Comparison of ENCODE assay signal across 8 cellular contexts in the genomic region with DNA sequence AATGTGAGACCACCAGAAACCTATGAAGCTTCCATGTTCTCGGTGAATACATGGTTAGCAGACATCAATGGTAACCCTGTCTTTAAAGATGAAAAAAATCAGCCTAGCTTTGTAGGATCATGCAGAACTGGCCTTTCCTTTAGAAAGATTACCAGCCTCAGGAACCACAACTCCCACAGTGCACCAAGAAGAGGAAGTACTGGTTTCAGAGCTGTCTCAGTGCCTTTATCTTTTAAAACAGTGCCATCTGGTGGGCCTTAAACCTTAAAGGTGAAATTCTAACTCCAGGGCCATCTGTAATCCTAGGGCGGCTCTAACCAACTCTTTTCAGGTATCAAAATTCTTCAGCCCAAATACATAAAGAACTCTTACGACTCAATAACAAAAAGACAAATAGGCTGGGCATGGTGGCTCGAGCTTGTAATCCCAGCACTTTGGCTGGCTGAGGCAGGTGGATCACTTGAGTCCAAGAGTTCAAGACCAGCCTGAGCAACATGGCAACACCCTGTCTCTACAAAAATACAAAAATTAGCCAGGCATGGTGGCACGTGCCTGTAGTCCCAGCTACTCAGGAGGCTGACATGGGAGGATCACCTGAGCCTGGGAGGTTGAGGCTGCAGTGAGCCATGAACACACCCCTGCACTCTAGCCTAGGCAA. TPM values are rescaled to one million over a fixed set of nuclear protein-coding genes. Genes with fewer than 3 reads are reported as not detected.
DNase-seq lines count a peak whose midpoint lies in the region; ATAC-seq, FAIRE-seq and TF ChIP-seq lines count a peak whose summit lies in the region.

No MANE protein-coding gene starts in this region.

- TF ChIP-seq CTCF in RWPE2 (IDR thresholded peaks at IDR 0.05; ENCODE audit: poor library complexity, severe bottlenecking) (peak; percentile 77), ascending aorta (IDR thresholded peaks at IDR 0.05) (peak; percentile 43 to 67 (median 66)), sigmoid colon (IDR thresholded peaks at IDR 0.05) (peak; percentile 39 to 51 (median 42))

- WGBS in right cardiac atrium = 26% methylated on average over 5 of the region's 5 CpGs
- WGBS in sigmoid colon, 2 donors = 20 to 24% methylated on average over 5 of the region's 5 CpGs

- no peak for TF ChIP-seq POLR2A in H54 (IDR thresholded peaks at IDR 0.05; ENCODE audit: low read depth, low read length)
- no peak for TF ChIP-seq POLR2A in sigmoid colon (IDR thresholded peaks at IDR 0.05)

- H3K4me1 ChIP-seq in RWPE2 (ENCODE audit: insufficient read depth, poor library complexity, severe bottlenecking) (peaks cover 6% of the 10 kb centered on the region), ascending aorta (peaks cover 3 to 9% of the 10 kb centered on the region in 2 donors), right cardiac atrium (ENCODE audit: control insufficient read depth, insufficient read depth, low read length) (peaks cover 8% of the 10 kb centered on the region), sigmoid colon (peaks cover 0 to 19% (median 17%) of the 10 kb centered on the region in 4 donors)

- ATAC-seq in RWPE2 (ENCODE audit: low read depth) = peak; percentile 94
- peak; percentile 84 to 85 for ATAC-seq in right cardiac atrium
- no peak for ATAC-seq in HG03442 (IDR thresholded peaks at IDR 0.05; ENCODE audit: unreplicated experiment)

- intact Hi-C loops in ascending aorta (cut with DNase I) (loop anchor here (2.0 to 10.0 kb wide), 3 partner anchors 221 to 539 kb away; a partner anchor contains a TSS), right cardiac atrium (cut with DNase I) (loop anchor here in 2 of 4 donors (10.0 kb wide), 4 partner anchors 59 to 359 kb away; a partner anchor contains a TSS), sigmoid colon (cut with DNase I) (loop anchor here (1.0 kb wide), 1 partner anchor 352 kb away; a partner anchor contains a TSS)

- peak overlapping the region; percentile 50 for H3K27ac ChIP-seq in RWPE2 (ENCODE audit: poor library complexity, severe bottlenecking)
- no peak overlapping the region for H3K27ac ChIP-seq in ascending aorta
- H3K27ac ChIP-seq in right cardiac atrium (ENCODE audit: low read length) = no peak overlapping the region
- no peak overlapping the region for H3K27ac ChIP-seq in sigmoid colon

- DNase-seq in ELR (ENCODE audit: low read depth) = peak; percentile 92
- peak; percentile 91 for DNase-seq in H54 (ENCODE audit: insufficient read length, low spot score)
- peak; percentile 84 for DNase-seq in NAMALWA (ENCODE audit: low spot score)
- DNase-seq in RWPE2 (ENCODE audit: low spot score) = no peak
- DNase-seq in ascending aorta (ENCODE audit: low spot score in 2 of 2) = peak in 1 of 2 donors; percentile 70
- no peak for DNase-seq in right cardiac atrium
- no peak for DNase-seq in sigmoid colon

- no peaks in the 10 kb centered on the region for H3K36me3 ChIP-seq in RWPE2 (ENCODE audit: low read depth)
- H3K36me3 ChIP-seq in ascending aorta = no peaks in the 10 kb centered on the region
- H3K36me3 ChIP-seq in sigmoid colon = no peaks in the 10 kb centered on the region

- TF ChIP-seq EP300 in sigmoid colon (IDR thresholded peaks at IDR 0.05) = no peak

- H3K27me3 ChIP-seq in RWPE2 (ENCODE audit: insufficient read depth, poor library complexity, severe bottlenecking) (no peaks in the 10 kb centered on the region), ascending aorta (no peaks in the 10 kb centered on the region), right cardiac atrium (ENCODE audit: control insufficient read depth, insufficient read depth) (no peaks in the 10 kb centered on the region), sigmoid colon (no peaks in the 10 kb centered on the region)

- FAIRE-seq in H54 (lab: Jason Lieb, UNC) = peak; percentile 64

- H3K4me3 ChIP-seq in RWPE2 (ENCODE audit: severe bottlenecking) (no peak overlapping the region), ascending aorta (no peak overlapping the region), right cardiac atrium (ENCODE audit: low read length) (no peak overlapping the region), sigmoid colon (no peak overlapping the region)

- H3K9me3 ChIP-seq in RWPE2 (ENCODE audit: severe bottlenecking) (no peaks in the 10 kb centered on the region), ascending aorta (no peaks in the 10 kb centered on the region), right cardiac atrium (ENCODE audit: control insufficient read depth, low read length) (no peaks in the 10 kb centered on the region), sigmoid colon (no peaks in the 10 kb centered on the region)

RNA-seq across cellular contexts. Expression of a gene that starts 5.4 kb away (rescaled TPM):
- total RNA-seq in ascending aorta = 2.6 TPM
- 10 to 100 TPM; 22.0 to 31.6 (median 29.3) TPM for total RNA-seq in right cardiac atrium
- 33.6 TPM for polyA plus RNA-seq in right cardiac atrium
- 10 to 100 TPM; 10.3 to 28.8 (median 15.3) TPM for total RNA-seq in sigmoid colon
- polyA plus RNA-seq in sigmoid colon = 10 to 100 TPM; 17.4 to 28.1 (median 26.8) TPM

RNA-seq across cellular contexts. Expression of a gene that starts 5.6 kb away (rescaled TPM):
- total RNA-seq in ascending aorta (8.3 TPM), right cardiac atrium (10 to 100 TPM; 13.8 to 20.7 (median 15.5) TPM), sigmoid colon (10 to 100 TPM; 20.0 to 25.2 (median 23.9) TPM)
- polyA plus RNA-seq in right cardiac atrium (8.1 TPM), sigmoid colon (1 to 10 TPM; 2.8 to 4.2 (median 3.8) TPM)

RNA-seq across cellular contexts. Expression of a gene that starts 54.2 kb away (rescaled TPM):
- total RNA-seq in ascending aorta (118 TPM), right cardiac atrium (10 to 100 TPM; 20.1 to 22.3 (median 21.5) TPM), sigmoid colon (10 to 100 TPM; 25.2 to 36.0 (median 34.4) TPM)
- polyA plus RNA-seq in right cardiac atrium (22.1 TPM), sigmoid colon (10 to 100 TPM; 25.0 to 37.3 (median 27.6) TPM)

Comparison
In these comparisons a context has a peak if more than half of its experiments do, and no peak if none do; other contexts are left out.
1. DNase-seq: peak in ELR (single experiment), H54 (single experiment) and NAMALWA (single experiment); none in RWPE2 (single experiment), right cardiac atrium (0 of 3) and sigmoid colon (single experiment).
2. Peak in every context shown above with its lines, with median percentiles within 50 percentile points of each other: CTCF ChIP-seq.